Comparison of ENCODE assay signal across 35 cellular contexts in genomic region chr6:13851803-13852202, GRCh38.
"Had no signal": no experiment of that assay in that cellular context is flagged by ENCODE, and none has a peak within 500 bp of the region (broad histone marks: within the 10 kb centered on the region; RNA-seq: fewer than 3 reads in every experiment).

No MANE protein-coding gene starts in this region.

- H3K4me1 ChIP-seq: adrenal gland, body of pancreas, breast epithelium had no signal

- H3K4me1 Mint-ChIP-seq: activated CD4-positive, alpha-beta memory T cell treated with anti-CD3 and anti-CD28 coated beads, Interleukin-2, amount 10 ng/mL, durations not matched to agents 7 days and 5 days; activated CD4-positive, alpha-beta T cell treated with anti-CD3 and anti-CD28 coated beads, Interleukin-2, amount 10 ng/mL, durations not matched to agents 7 days and 5 days; activated CD8-positive, alpha-beta memory T cell treated with anti-CD3 and anti-CD28 coated beads, Interleukin-2, amount 10 ng/mL, durations not matched to agents 7 days and 5 days; activated naive CD8-positive, alpha-beta T cell treated with anti-CD3 and anti-CD28 coated beads for 36 hours had no signal

- H3K4me3 Mint-ChIP-seq: activated CD4-positive, alpha-beta memory T cell treated with anti-CD3 and anti-CD28 coated beads, Interleukin-2, amount 10 ng/mL, durations not matched to agents 7 days and 5 days; activated CD4-positive, alpha-beta T cell treated with anti-CD3 and anti-CD28 coated beads for 36 hours; activated CD4-positive, alpha-beta T cell treated with anti-CD3 and anti-CD28 coated beads, Interleukin-2, amount 10 ng/mL, durations not matched to agents 7 days and 5 days; activated CD8-positive, alpha-beta memory T cell treated with anti-CD3 and anti-CD28 coated beads, Interleukin-2, amount 10 ng/mL, durations not matched to agents 7 days and 5 days; activated naive CD4-positive, alpha-beta T cell treated with anti-CD3 and anti-CD28 coated beads for 36 hours; activated naive CD8-positive, alpha-beta T cell treated with anti-CD3 and anti-CD28 coated beads for 36 hours; activated T-cell treated with anti-CD3 and anti-CD28 coated beads, Interleukin-2, amount 50 U/mL, for 24 hours; T-helper 1 cell treated with Interleukin-12 subunit alpha and Interleukin-12 subunit beta and Interleukin-4 antibody, amounts not matched to agents 30 μg/mL and 1 μg/mL, for 36 hours; T-helper 2 cell treated with Interferon-gamma antibody and Interleukin-4, amounts not matched to agents 5 μg/mL and 100 μg/mL, for 36 hours had no signal

- H3K4me3 ChIP-seq: adrenal gland, body of pancreas, breast epithelium had no signal

- FAIRE-seq: astrocyte, TTC549 had no signal

- H3K36me3 Mint-ChIP-seq: activated CD8-positive, alpha-beta memory T cell treated with anti-CD3 and anti-CD28 coated beads, Interleukin-2, amount 10 ng/mL, durations not matched to agents 7 days and 5 days; activated naive CD4-positive, alpha-beta T cell treated with anti-CD3 and anti-CD28 coated beads, Interleukin-2, amount 50 U/mL, for 72 hours; activated naive CD8-positive, alpha-beta T cell treated with anti-CD3 and anti-CD28 coated beads for 36 hours had no signal

- H3K9me3 ChIP-seq: adrenal gland, body of pancreas had no signal

- H3K27me3 ChIP-seq: body of pancreas, brain microvascular endothelial cell, breast epithelium had no signal

- ATAC-seq: activated CD4-positive, alpha-beta T cell treated with anti-CD3 and anti-CD28 coated beads for 36 hours; activated CD4-positive, CD25-positive, alpha-beta regulatory T cell treated with anti-CD3 and anti-CD28 coated beads, Interleukin-2, amount 50 U/mL, for 24 hours; activated CD8-positive, alpha-beta memory T cell treated with anti-CD3 and anti-CD28 coated beads, Interleukin-2, amount 10 ng/mL, durations not matched to agents 7 days and 5 days; activated naive CD4-positive, alpha-beta T cell treated with anti-CD3 and anti-CD28 coated beads, Interleukin-2, amount 50 U/mL, for 72 hours; body of pancreas had no signal

- H3K9me3 Mint-ChIP-seq: activated CD4-positive, alpha-beta memory T cell treated with anti-CD3 and anti-CD28 coated beads, Interleukin-2, amount 10 ng/mL, durations not matched to agents 7 days and 5 days; activated CD4-positive, alpha-beta T cell treated with anti-CD3 and anti-CD28 coated beads, Interleukin-2, amount 10 ng/mL, durations not matched to agents 7 days and 5 days; activated naive CD4-positive, alpha-beta T cell treated with anti-CD3 and anti-CD28 coated beads for 36 hours; activated T-cell treated with anti-CD3 and anti-CD28 coated beads, Interleukin-2, amount 50 U/mL, for 24 hours; activated T-helper 2 cell treated with anti-CD3 and anti-CD28 coated beads, Interferon-gamma antibody, Interleukin-2, Interleukin-4, amounts not matched to agents 10 μg/mL and 5 μg/mL and 100 μg/mL, durations not matched to agents 14 hours and 24 hours and 36 hours; T-helper 1 cell treated with Interleukin-12 subunit alpha and Interleukin-12 subunit beta and Interleukin-4 antibody, amounts not matched to agents 30 μg/mL and 1 μg/mL, for 36 hours; T-helper 2 cell treated with Interferon-gamma antibody and Interleukin-4, amounts not matched to agents 5 μg/mL and 100 μg/mL, for 36 hours had no signal

- H3K27ac Mint-ChIP-seq: activated CD4-positive, alpha-beta memory T cell treated with anti-CD3 and anti-CD28 coated beads, Interleukin-2, amount 10 ng/mL, durations not matched to agents 7 days and 5 days; activated CD4-positive, alpha-beta T cell treated with anti-CD3 and anti-CD28 coated beads for 36 hours; activated CD4-positive, alpha-beta T cell treated with anti-CD3 and anti-CD28 coated beads, Interleukin-2, amount 10 ng/mL, durations not matched to agents 7 days and 5 days; activated CD8-positive, alpha-beta memory T cell treated with anti-CD3 and anti-CD28 coated beads, Interleukin-2, amount 10 ng/mL, durations not matched to agents 7 days and 5 days; activated naive CD4-positive, alpha-beta T cell treated with anti-CD3 and anti-CD28 coated beads for 36 hours; activated naive CD8-positive, alpha-beta T cell treated with anti-CD3 and anti-CD28 coated beads for 36 hours; activated T-cell treated with anti-CD3 and anti-CD28 coated beads, Interleukin-2, amount 50 U/mL, for 24 hours; activated T-helper 2 cell treated with anti-CD3 and anti-CD28 coated beads, Interferon-gamma antibody, Interleukin-2, Interleukin-4, amounts not matched to agents 10 μg/mL and 5 μg/mL and 100 μg/mL, durations not matched to agents 14 hours and 24 hours and 36 hours; T-helper 1 cell treated with Interleukin-12 subunit alpha and Interleukin-12 subunit beta and Interleukin-4 antibody, amounts not matched to agents 30 μg/mL and 1 μg/mL, for 36 hours; T-helper 2 cell treated with Interferon-gamma antibody and Interleukin-4, amounts not matched to agents 5 μg/mL and 100 μg/mL, for 36 hours had no signal

- DNase-seq: activated CD4-positive, alpha-beta memory T cell treated with anti-CD3 and anti-CD28 coated beads, Interleukin-2, amount 10 ng/mL, durations not matched to agents 7 days and 5 days; activated CD4-positive, alpha-beta T cell treated with anti-CD3 and anti-CD28 coated beads for 1 hour; activated CD4-positive, alpha-beta T cell treated with anti-CD3 and anti-CD28 coated beads for 36 hours; activated CD4-positive, alpha-beta T cell treated with anti-CD3 and anti-CD28 coated beads for 48 hours; activated CD4-positive, alpha-beta T cell treated with anti-CD3 and anti-CD28 coated beads, Interleukin-2, amount 10 ng/mL, durations not matched to agents 7 days and 5 days; activated CD4-positive, alpha-beta T cell treated with anti-CD3 and anti-CD28 coated beads, Interleukin-2, amount 50 U/mL, for 48 hours; activated CD4-positive, CD25-positive, alpha-beta regulatory T cell; activated CD8-positive, alpha-beta memory T cell treated with anti-CD3 and anti-CD28 coated beads, Interleukin-2, amount 10 ng/mL, durations not matched to agents 7 days and 5 days; activated CD8-positive, alpha-beta memory T cell treated with anti-CD3 and anti-CD28 coated beads, Interleukin-2, amount 50 U/mL, for 48 hours; activated effector memory CD4-positive, alpha-beta T cell treated with Interleukin-2 at 50 U/mL for 16 hours; activated gamma-delta T cell; activated naive CD4-positive, alpha-beta T cell; activated naive CD4-positive, alpha-beta T cell treated with anti-CD3 and anti-CD28 coated beads for 36 hours; activated naive CD4-positive, alpha-beta T cell treated with anti-CD3 and anti-CD28 coated beads, Interleukin-2, amount 50 U/mL, for 16 hours; activated naive CD8-positive, alpha-beta T cell treated with anti-CD3 and anti-CD28 coated beads for 36 hours; activated T-cell treated with anti-CD3 and anti-CD28 coated beads, Interleukin-2, amount 50 U/mL, for 24 hours; activated T-cell treated with anti-CD3 and anti-CD28 coated beads, Interleukin-2, amount 50 U/mL, for 48 hours; adrenal gland; amniotic stem cell; aorta; body of pancreas; brain microvascular endothelial cell; central memory CD4-positive, alpha-beta T cell; T-helper 1 cell; T-helper 2 cell; T-helper 9 cell had no signal

- H3K27ac ChIP-seq: adrenal gland, body of pancreas, brain microvascular endothelial cell, breast epithelium, VCaP had no signal

- H3K36me3 ChIP-seq: adrenal gland, brain microvascular endothelial cell, breast epithelium had no signal
